ENCODE assay signal across 1 cellular context in the genomic region with DNA sequence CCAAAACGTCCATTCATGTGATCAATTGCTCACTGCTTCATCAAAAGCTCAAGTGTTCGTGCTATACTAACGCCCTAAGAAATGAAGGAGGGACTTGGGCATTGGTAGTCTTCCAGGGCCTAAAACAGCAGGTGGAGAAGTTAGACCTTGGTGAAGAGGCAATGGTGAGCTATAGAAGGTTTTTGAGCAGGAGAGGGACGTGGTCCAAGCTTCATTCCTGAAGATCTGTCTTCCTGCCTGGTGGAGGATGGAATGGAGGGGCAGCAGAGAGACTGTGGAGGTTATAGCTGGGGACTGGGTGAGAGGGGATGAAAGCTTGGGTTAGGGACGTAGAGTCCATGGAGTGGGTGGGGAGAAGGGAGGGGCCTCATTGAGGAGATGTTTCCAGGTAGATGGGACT.
TF ChIP-seq lines count a peak whose summit lies in the region.

No MANE protein-coding gene starts in this region.

TF ChIP-seq in IMR-90, 13 proteins besides CTCF, POLR2A, EP300 and RAD21 (continued from another document):
- TF ChIP-seq, protein P1, sequence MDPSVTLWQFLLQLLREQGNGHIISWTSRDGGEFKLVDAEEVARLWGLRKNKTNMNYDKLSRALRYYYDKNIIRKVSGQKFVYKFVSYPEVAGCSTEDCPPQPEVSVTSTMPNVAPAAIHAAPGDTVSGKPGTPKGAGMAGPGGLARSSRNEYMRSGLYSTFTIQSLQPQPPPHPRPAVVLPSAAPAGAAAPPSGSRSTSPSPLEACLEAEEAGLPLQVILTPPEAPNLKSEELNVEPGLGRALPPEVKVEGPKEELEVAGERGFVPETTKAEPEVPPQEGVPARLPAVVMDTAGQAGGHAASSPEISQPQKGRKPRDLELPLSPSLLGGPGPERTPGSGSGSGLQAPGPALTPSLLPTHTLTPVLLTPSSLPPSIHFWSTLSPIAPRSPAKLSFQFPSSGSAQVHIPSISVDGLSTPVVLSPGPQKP (IDR thresholded peaks at IDR 0.05; ENCODE audit: borderline replicate concordance, low read depth, low read length): no peak
- TF ChIP-seq MAFK (IDR thresholded peaks at IDR 0.05; ENCODE audit: low read depth, low read length) (no peak), NFE2L2 (IDR thresholded peaks at IDR 0.05; ENCODE audit: low read depth, low read length) (no peak), CHD1 (IDR thresholded peaks at IDR 0.05; ENCODE audit: low read depth, low read length) (no peak), BHLHE40 (IDR thresholded peaks at IDR 0.05; ENCODE audit: low read depth, low read length) (no peak), MXI1 (IDR thresholded peaks at IDR 0.05; ENCODE audit: borderline replicate concordance, low read depth, low read length) (no peak), SMC3 (IDR thresholded peaks at IDR 0.05; ENCODE audit: low read depth, low read length) (no peak), RCOR1 (IDR thresholded peaks at IDR 0.05; ENCODE audit: insufficient replicate concordance, low read length) (no peak)
